Comparison of ENCODE assay signal across 1 cellular context in the genomic region with DNA sequence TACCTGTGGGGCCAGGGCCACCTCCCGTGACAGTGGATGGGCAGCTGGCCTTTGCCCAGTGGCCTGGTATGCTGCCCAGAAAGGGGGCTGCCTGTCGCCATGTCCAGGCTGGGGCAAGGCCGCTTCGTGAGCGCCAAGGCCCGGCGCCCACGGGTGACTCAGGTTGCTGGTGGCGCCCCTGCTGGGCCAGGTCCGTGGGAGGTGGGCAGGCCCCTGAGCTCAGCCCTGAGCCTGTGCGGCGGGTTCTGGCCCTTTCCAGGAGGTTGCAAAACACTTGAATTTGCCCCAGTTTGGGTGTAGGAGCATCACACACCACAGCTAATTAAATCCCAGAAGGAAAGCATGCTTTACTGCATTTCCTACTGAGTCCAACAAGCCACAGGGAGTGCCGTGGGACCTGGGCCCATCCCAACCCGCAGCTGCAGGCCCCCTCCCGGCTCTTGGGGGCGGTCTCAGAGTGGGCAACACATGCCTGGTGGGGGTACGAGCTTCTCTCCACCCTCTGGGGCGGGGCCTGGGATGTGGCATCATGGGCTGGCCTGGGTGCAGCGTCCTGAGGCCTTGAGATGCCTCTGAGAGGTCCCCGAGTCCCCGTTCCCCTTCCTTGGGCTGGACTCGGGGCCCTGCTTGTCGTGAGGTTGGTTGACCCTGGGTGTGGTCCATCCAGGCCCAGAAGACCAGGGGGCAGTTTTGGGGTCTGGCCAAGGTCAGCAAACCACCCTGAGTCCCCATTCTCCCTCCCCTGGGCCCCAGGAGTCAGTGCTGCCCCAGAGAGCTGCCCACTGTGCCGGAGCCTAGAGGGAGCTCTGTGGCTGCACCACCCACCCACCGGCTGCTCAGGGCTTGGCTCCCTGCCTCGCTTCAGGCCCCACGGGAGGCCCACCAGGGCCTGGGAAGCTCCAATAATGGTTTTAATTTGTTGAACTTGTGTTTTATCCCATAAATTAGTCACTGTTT.
TF ChIP-seq lines count a peak whose summit lies in the region.

No MANE protein-coding gene starts in this region.

TF ChIP-seq in H1, 55 proteins besides CTCF, POLR2A, EP300 and RAD21:
- TF ChIP-seq CHD2 (IDR thresholded peaks at IDR 0.05; ENCODE audit: low read length): no peak
- no peak for TF ChIP-seq KDM4A (IDR thresholded peaks at IDR 0.05; ENCODE audit: low read depth, low read length, severe bottlenecking)
